Comparison of ENCODE assay signal across 8 cellular contexts in genomic region chr2:43226955-43227829, GRCh38. TPM values are rescaled to one million over a fixed set of nuclear protein-coding genes. Genes with fewer than 3 reads are reported as not detected.
DNase-seq lines count a peak whose midpoint lies in the region; ATAC-seq and TF ChIP-seq lines count a peak whose summit lies in the region.

No MANE protein-coding gene starts in this region.

- peak overlapping the region; percentile 91 for H3K14ac ChIP-seq in trophoblast cell (ENCODE audit: low read length)

- H2BK5ac ChIP-seq in trophoblast cell (ENCODE audit: low read depth, low read length, poor library complexity) = peak overlapping the region; percentile 82

- peak overlapping the region; percentile 83 for H2BK120ac ChIP-seq in trophoblast cell (ENCODE audit: insufficient read depth, low read length, poor library complexity)

- WGBS in trophoblast cell (ENCODE audit: extremely low coverage, insufficient coverage, insufficient read length) = no CpG with 5 or more reads among the region's 77 CpGs

- H2AK5ac ChIP-seq in trophoblast cell (ENCODE audit: low read length) = peak overlapping the region; percentile 50

- peak overlapping the region; percentile 88 for H3K4me3 Mint-ChIP-seq in type B pancreatic cell

- H3K36me3 ChIP-seq in SU-DHL-6 (ENCODE audit: low read length) (peaks cover 17% of the 10 kb centered on the region), adipocyte (ENCODE audit: control insufficient read depth, insufficient read depth, low read length, severe bottlenecking) (peaks cover 28% of the 10 kb centered on the region), trophoblast cell (ENCODE audit: control insufficient read depth in 1 of 2, insufficient read depth in 2 of 2, low read length in 2 of 2) (peaks cover 15% of the 10 kb centered on the region in 2 experiments)

- H3K27ac ChIP-seq in SU-DHL-6 (ENCODE audit: low read depth, low read length) (peak overlapping the region; percentile 97), trophoblast cell (ENCODE audit: low read depth, low read length) (peak overlapping the region; percentile 83)

- H3F3A ChIP-seq in SU-DHL-6 (ENCODE audit: insufficient read depth) = peaks cover 52% of the 10 kb centered on the region

- peak overlapping the region; percentile 66 for H2BK12ac ChIP-seq in trophoblast cell (ENCODE audit: low read length)

- H3K9me3 Mint-ChIP-seq in type B pancreatic cell = no peaks in the 10 kb centered on the region

- H3K27me3 ChIP-seq in SU-DHL-6 (ENCODE audit: low read length) (no peaks in the 10 kb centered on the region), adipocyte (replicated peaks; ENCODE audit: control insufficient read depth, insufficient read depth, low read length) (no peaks in the 10 kb centered on the region), trophoblast cell (ENCODE audit: insufficient read depth, low read length) (no peaks in the 10 kb centered on the region)

- H3K23ac ChIP-seq in trophoblast cell (ENCODE audit: low read length) = no peak overlapping the region

- H4K8ac ChIP-seq in trophoblast cell (ENCODE audit: low read depth, low read length) = peak overlapping the region; percentile 76

- H3K4me2 ChIP-seq in SU-DHL-6 (ENCODE audit: low read depth, low read length, poor library complexity, severe bottlenecking) (peak overlapping the region; percentile 63), trophoblast cell (ENCODE audit: low read length) (peak overlapping the region; percentile 74)

- peak overlapping the region; percentile 76 for H4K12ac ChIP-seq in trophoblast cell (ENCODE audit: low read depth, low read length)

- TF ChIP-seq CTCF in LNCaP clone FGC (IDR thresholded peaks at IDR 0.05; ENCODE audit: control insufficient read depth, extremely low read depth, insufficient read depth) = no peak
- TF ChIP-seq CTCF in SU-DHL-6 (IDR thresholded peaks at IDR 0.05; ENCODE audit: insufficient read depth, low read length, poor library complexity, severe bottlenecking) = no peak
- TF ChIP-seq CTCF in type B pancreatic cell (conservative IDR thresholded peaks at IDR 0.05) = peak; percentile 48

- peak overlapping the region; percentile 60 for H3K4me3 ChIP-seq in LNCaP clone FGC (ENCODE audit: low read depth, low read length)
- peak overlapping the region; percentile 84 for H3K4me3 ChIP-seq in SU-DHL-6 (ENCODE audit: insufficient read depth, low read length, poor library complexity, severe bottlenecking)
- peak overlapping the region; percentile 87 for H3K4me3 ChIP-seq in adipocyte (ENCODE audit: low read length)
- peak overlapping the region; percentile 73 for H3K4me3 ChIP-seq in trophoblast cell (ENCODE audit: low read depth, low read length)

- H3K4me1 Mint-ChIP-seq in type B pancreatic cell (ENCODE audit: unreplicated experiment) = peaks cover 30% of the 10 kb centered on the region

- H3K9ac ChIP-seq in SU-DHL-6 (ENCODE audit: low read length) (peak overlapping the region; percentile 99), adipocyte (ENCODE audit: low read length) (peak overlapping the region; percentile 98), trophoblast cell (ENCODE audit: low read length) (peak overlapping the region; percentile 81)

- H3K27ac Mint-ChIP-seq in type B pancreatic cell = peak overlapping the region; percentile 94

- H2AFZ ChIP-seq in SU-DHL-6 (ENCODE audit: low read depth, low read length, severe bottlenecking) (no peak overlapping the region), trophoblast cell (ENCODE audit: insufficient read depth, low read length, poor library complexity) (peak overlapping the region; percentile 73)

- peak overlapping the region; percentile 82 for H3K18ac ChIP-seq in trophoblast cell (ENCODE audit: low read length)

- H3K9me3 ChIP-seq in SU-DHL-6 (ENCODE audit: insufficient read depth, low read length) (no peaks in the 10 kb centered on the region), adipocyte (ENCODE audit: control insufficient read depth, low read length) (no peaks in the 10 kb centered on the region), trophoblast cell (ENCODE audit: insufficient read depth, low read depth, low read length) (no peaks in the 10 kb centered on the region)

- DNase-seq in COLO668 (lab: John Stamatoyannopoulos, UW; ENCODE audit: unreplicated experiment) = peak; percentile 87
- peak; percentile 77 for DNase-seq in LNCaP clone FGC (ENCODE audit: low read depth)
- DNase-seq in adipocyte (ENCODE audit: low read depth) = peak; percentile 87
- DNase-seq in cardiac septum (ENCODE audit: low spot score) = peak; percentile 95
- peak; percentile 85 to 88 for DNase-seq in trophoblast cell
- DNase-seq in type B pancreatic cell (ENCODE audit: extremely low spot score, unreplicated experiment) = peak; percentile 84

- peak overlapping the region; percentile 91 for H4K91ac ChIP-seq in trophoblast cell (ENCODE audit: low read depth, low read length)

- H3K4me1 ChIP-seq in adipocyte (ENCODE audit: control insufficient read depth, insufficient read depth, low read length) = peaks cover 28% of the 10 kb centered on the region
- H3K4me1 ChIP-seq in trophoblast cell (ENCODE audit: control insufficient read depth in 1 of 2, insufficient read depth in 2 of 2, low read length in 2 of 2) = peaks cover 11 to 12% of the 10 kb centered on the region in 2 experiments

- H3K27me3 Mint-ChIP-seq in type B pancreatic cell = peaks cover 7% of the 10 kb centered on the region

- peak overlapping the region; percentile 60 for H3K4ac ChIP-seq in trophoblast cell (ENCODE audit: low read depth, low read length)

- H3K9me2 ChIP-seq in SU-DHL-6 (replicated peaks; ENCODE audit: insufficient read depth, low read length) = no peaks in the 10 kb centered on the region

- intact Hi-C loops in cardiac septum (cut with DNase I) = loop anchor here (2.0 kb wide), 3 partner anchors 68 to 368 kb away; no protein-coding TSS in a partner anchor

- peaks cover 36% of the 10 kb centered on the region for H3K79me1 ChIP-seq in trophoblast cell (ENCODE audit: low read length)

- ATAC-seq in GM21381 (IDR thresholded peaks at IDR 0.05; ENCODE audit: unreplicated experiment) = peak; percentile 16

- peaks cover 11% of the 10 kb centered on the region for H4K20me1 ChIP-seq in SU-DHL-6 (ENCODE audit: low read depth, low read length)

- peaks cover 26% of the 10 kb centered on the region for H3K36me3 Mint-ChIP-seq in type B pancreatic cell

- H3K79me2 ChIP-seq in SU-DHL-6 (ENCODE audit: insufficient read depth, low read length) (peaks cover 41% of the 10 kb centered on the region), trophoblast cell (ENCODE audit: control insufficient read depth, insufficient read depth, low read length, poor library complexity) (peaks cover 37% of the 10 kb centered on the region)

RNA-seq across cellular contexts. Expression of gene ZFP36L2, which starts 0.8 kb away (rescaled TPM):
- total RNA-seq in cardiac septum (41.4 TPM), type B pancreatic cell (ENCODE audit: low replicate concordance) (198 and 437 TPM in 2 replicates)
- polyA plus RNA-seq in trophoblast cell (2013) = 62.0 and 65.7 TPM in 2 replicates

Comparison
In these comparisons a context has a peak if more than half of its experiments do, and no peak if none do; other contexts are left out.
1. Peak in every context shown above with its lines: DNase-seq, ATAC-seq, H3K4me3 ChIP-seq and H3K27ac ChIP-seq.